Comparison of ENCODE assay signal across 8 cellular contexts in genomic region chr4:26083987-26084386, GRCh38.
DNase-seq lines count a peak whose midpoint lies in the region; ATAC-seq, FAIRE-seq and TF ChIP-seq lines count a peak whose summit lies in the region.

No MANE protein-coding gene starts in this region.

- H3K36me3 ChIP-seq in GM12878 (ENCODE audit: control insufficient read depth in 2 of 2, insufficient read depth in 2 of 2, low read length in 1 of 2), result no peaks in the 10 kb centered on the region

- H3K27ac Mint-ChIP-seq in stimulated activated naive CD8-positive, alpha-beta T cell treated with anti-CD3 and anti-CD28 coated beads, Interleukin-15, Interleukin-2, amounts not matched to agents 100 ng/mL and 50 ng/mL, for 24 hours, result peak overlapping the region; percentile 88

- peaks cover 54% of the 10 kb centered on the region for H3K4me1 ChIP-seq in GM12878 (ENCODE audit: control insufficient read depth, insufficient read depth, low read length)

- TF ChIP-seq RAD21 in GM12878 (IDR thresholded peaks at IDR 0.05; ENCODE audit: insufficient read depth, low read depth, low read length), result peak; percentile 20; the same call in 1 of the 2 replicates

- no peaks in the 10 kb centered on the region for H3K9me3 ChIP-seq in GM12878 (replicated peaks; ENCODE audit: control insufficient read depth, insufficient read depth, low read length)

- 0 out of 2 replicates have a peak overlapping the region, but pooled peaks have one; percentile 9 for H3K27ac ChIP-seq in GM12878 (ENCODE audit: control insufficient read depth, insufficient read depth)

- peak overlapping the region; percentile 62 for H3K4me2 ChIP-seq in GM12878 (ENCODE audit: control insufficient read depth, insufficient read depth)

- SMC1A ChIA-PET in GM12878 (lab: Charles Lee; ENCODE audit: uncharacterized antibody, unreplicated experiment), result interaction anchor here (0.9 to 4.2 kb wide), 25 partner anchors 9 to 336 kb away, joined by 3 to 97 read pairs (median 5); partner anchors contain the start of gene RBPJ

- H3K9ac ChIP-seq in GM12878 (ENCODE audit: control insufficient read depth, insufficient read depth, low read length), result no peak overlapping the region

- POLR2A ChIA-PET in GM12878 (lab: Charles Lee), result interaction anchor here (0.6 to 1.7 kb wide), 7 partner anchors 9 to 244 kb away, joined by 3 to 12 read pairs (median 4); no protein-coding TSS in a partner anchor

- intact Hi-C loops in GM12878 (cut with micrococcal nuclease; ENCODE audit: unreplicated experiment), result loop anchor here (5.0 kb wide), 4 partner anchors 48 to 328 kb away; no protein-coding TSS in a partner anchor

- H4K20me1 ChIP-seq in GM12878 (ENCODE audit: control insufficient read depth, insufficient read depth), result no peaks in the 10 kb centered on the region

- peak; percentile 66 for DNase-seq in GM04504 (ENCODE audit: low read depth)
- DNase-seq in GM12878 (ENCODE audit: low read depth, low spot score), result peak; percentile 67
- DNase-seq in NCI-H1092 treated with DMSO at 0.1 percent for 48 hours (lab: John Stamatoyannopoulos, UW), result no peak
- no peak for DNase-seq in cerebellar nuclear complex (lab: John Stamatoyannopoulos, UW)

- peaks cover 84% of the 10 kb centered on the region for H3K4me1 Mint-ChIP-seq in stimulated activated naive CD8-positive, alpha-beta T cell treated with anti-CD3 and anti-CD28 coated beads, Interleukin-15, Interleukin-2, amounts not matched to agents 100 ng/mL and 50 ng/mL, for 24 hours (ENCODE audit: low read depth)

- peak; percentile 36 for ATAC-seq in GM19468 (IDR thresholded peaks at IDR 0.05; ENCODE audit: extremely low read depth, unreplicated experiment)
- ATAC-seq in HG03565 (IDR thresholded peaks at IDR 0.05; ENCODE audit: unreplicated experiment), result peak; percentile 37
- peak; percentile 56 for ATAC-seq in GM12878
- ATAC-seq in HG02981 (IDR thresholded peaks at IDR 0.05; ENCODE audit: unreplicated experiment), result no peak

- no peak for TF ChIP-seq CTCF in GM12878 (IDR thresholded peaks at IDR 0.05 in 2 of 3, conservative IDR thresholded peaks at IDR 0.05 in 1 of 3; ENCODE audit: control insufficient read depth in 2 of 3, extremely low read depth in 1 of 3, insufficient read depth in 1 of 3, low read depth in 3 of 3, low read length in 3 of 3)

- H3K79me2 ChIP-seq in GM12878 (ENCODE audit: control insufficient read depth, insufficient read depth, low read length), result no peaks in the 10 kb centered on the region

- H2AFZ ChIP-seq in GM12878 (ENCODE audit: control insufficient read depth, low read depth, low read length), result no peak overlapping the region

- no TSS peak for BruUV-seq in GM12878 (replicated peaks; lab: Mats Ljungman, UMichigan)

- H3K9me3 Mint-ChIP-seq in stimulated activated naive CD8-positive, alpha-beta T cell treated with anti-CD3 and anti-CD28 coated beads, Interleukin-15, Interleukin-2, amounts not matched to agents 100 ng/mL and 50 ng/mL, for 24 hours, result peaks cover 7% of the 10 kb centered on the region

- peaks cover 13% of the 10 kb centered on the region for H3K27me3 Mint-ChIP-seq in stimulated activated naive CD8-positive, alpha-beta T cell treated with anti-CD3 and anti-CD28 coated beads, Interleukin-15, Interleukin-2, amounts not matched to agents 100 ng/mL and 50 ng/mL, for 24 hours

- no peak for FAIRE-seq in GM12878 (lab: Jason Lieb, UNC)

- RAD21 ChIA-PET in GM12878 (lab: Charles Lee; ENCODE audit: unreplicated experiment), result interaction anchor here (0.9 to 4.6 kb wide), 16 partner anchors 9 to 326 kb away, joined by 3 to 76 read pairs (median 6); no protein-coding TSS in a partner anchor

- peak; percentile 12 to 58; a peak in 1 of 4 replicates for TF ChIP-seq EP300 in GM12878 (IDR thresholded peaks at IDR 0.05; ENCODE audit: borderline replicate concordance in 1 of 2, control insufficient read depth in 1 of 2, low read depth in 2 of 2, low read length in 2 of 2)

- CTCF ChIA-PET in GM12878 (lab: Yijun Ruan, JAX), result interaction anchor here (0.6 to 4.2 kb wide), 29 partner anchors 9 to 326 kb away, joined by 3 to 127 read pairs (median 4); partner anchors contain the start of gene RBPJ

- H3K27me3 ChIP-seq in GM12878 (replicated peaks in 1 of 2; ENCODE audit: control insufficient read depth in 2 of 2, insufficient read depth in 2 of 2, low read length in 1 of 2), result no peaks in the 10 kb centered on the region

- H3K4me3 ChIP-seq in GM12878, result peak overlapping the region; percentile 3; the same call in 1 of the 2 replicates

- H3K4me3 Mint-ChIP-seq in stimulated activated naive CD8-positive, alpha-beta T cell treated with anti-CD3 and anti-CD28 coated beads, Interleukin-15, Interleukin-2, amounts not matched to agents 100 ng/mL and 50 ng/mL, for 24 hours, result peak overlapping the region; percentile 6

- in situ Hi-C loops in GM12878 (cut with MboI), result loop anchor here (5.0 kb wide), 1 partner anchor 93 kb away; no protein-coding TSS in a partner anchor

- H3K36me3 Mint-ChIP-seq in stimulated activated naive CD8-positive, alpha-beta T cell treated with anti-CD3 and anti-CD28 coated beads, Interleukin-15, Interleukin-2, amounts not matched to agents 100 ng/mL and 50 ng/mL, for 24 hours (ENCODE audit: low read depth), result peaks cover 12% of the 10 kb centered on the region

- TF ChIP-seq POLR2A in GM12878 (IDR thresholded peaks at IDR 0.05; ENCODE audit: low read depth, low read length), result no peak

- 0% methylated on average over 4 of the region's 4 CpGs for WGBS in GM12878 (ENCODE audit: insufficient coverage, insufficient replicate concordance, low lambda C conversion rate, missing lambda C conversion rate)

TF ChIP-seq in GM12878, 131 proteins besides CTCF, POLR2A, EP300 and RAD21 (continues in another document):
- TF ChIP-seq MTA2 (IDR thresholded peaks at IDR 0.05; ENCODE audit: low read depth) (0 out of 2 replicates have a peak, but pooled peaks have one; percentile 40), BACH1 (IDR thresholded peaks at IDR 0.05; ENCODE audit: borderline replicate concordance) (no peak), TCF12 (IDR thresholded peaks at IDR 0.05; ENCODE audit: low read depth, low read length) (no peak), ZNF274 (IDR thresholded peaks at IDR 0.05; ENCODE audit: insufficient read depth, insufficient read length) (no peak), ZNF384 (IDR thresholded peaks at IDR 0.05; ENCODE audit: borderline replicate concordance, low read depth, low read length) (no peak), PML (IDR thresholded peaks at IDR 0.05; ENCODE audit: low read length) (0 out of 2 replicates have a peak, but pooled peaks have one; percentile 27), BMI1 (IDR thresholded peaks at IDR 0.05; ENCODE audit: borderline replicate concordance) (no peak), SPI1 (IDR thresholded peaks at IDR 0.05; ENCODE audit: borderline replicate concordance, insufficient read depth, low read depth, low read length) (peak; percentile 19; the same call in 1 of the 2 replicates), ZNF592 (IDR thresholded peaks at IDR 0.05) (no peak), RELB (IDR thresholded peaks at IDR 0.05; ENCODE audit: low read depth) (no peak), ETV6 (conservative IDR thresholded peaks at IDR 0.05 in 1 of 2, IDR thresholded peaks at IDR 0.05 in 1 of 2; ENCODE audit: borderline replicate concordance in 1 of 2, low read depth in 1 of 2) (0 out of 4 replicates have a peak, but pooled peaks of 1 of the 2 experiments have one; percentile 25), SP1 (IDR thresholded peaks at IDR 0.05; ENCODE audit: low read depth, low read length) (peak; percentile 48), RELA (IDR thresholded peaks at IDR 0.05; ENCODE audit: borderline replicate concordance, partially characterized antibody) (no peak), MEF2A (IDR thresholded peaks at IDR 0.05; ENCODE audit: insufficient read depth, low read depth, low read length) (peak; percentile 82), RUNX3 (IDR thresholded peaks at IDR 0.05; ENCODE audit: low read length) (peak; percentile 86)

Comparison
In these comparisons a context has a peak if more than half of its experiments do, and no peak if none do; other contexts are left out.
1. DNase-seq: peak in GM04504 (single experiment) and GM12878 (single experiment); none in NCI-H1092 treated with DMSO at 0.1 percent for 48 hours (single experiment) and cerebellar nuclear complex (0 of 2).